11 cellular contexts compared by ENCODE assay signal in the genomic region with DNA sequence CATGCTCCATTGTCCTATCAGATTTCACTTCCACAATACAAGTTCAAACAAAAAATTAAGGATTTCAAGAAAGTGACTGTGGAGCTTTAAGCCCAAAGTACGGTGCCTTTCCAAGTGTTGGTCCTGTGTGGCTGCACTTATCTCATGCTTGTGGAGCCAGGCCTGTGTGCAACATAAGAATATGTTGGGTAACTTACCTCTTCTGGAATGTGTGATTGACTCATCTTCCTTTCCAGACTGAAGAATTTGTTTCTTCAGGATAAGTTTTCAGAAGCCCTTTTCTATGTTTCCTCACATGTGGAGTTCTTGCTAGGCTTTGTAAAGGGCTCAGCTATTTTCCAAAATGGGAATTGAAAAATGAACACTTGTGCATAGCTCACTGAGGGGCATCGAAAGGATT.
DNase-seq lines count a peak whose midpoint lies in the region; ATAC-seq and TF ChIP-seq lines count a peak whose summit lies in the region.
"Had no signal": no experiment of that assay in that cellular context is flagged by ENCODE, and none has a peak within 500 bp of the region (broad histone marks: within the 10 kb centered on the region; RNA-seq: fewer than 3 reads in every experiment).

No MANE protein-coding gene starts in this region.

- ATAC-seq in HG02970 (IDR thresholded peaks at IDR 0.05; ENCODE audit: low FRiP score, unreplicated experiment): no peak

- H2AFZ ChIP-seq in OCI-LY3 (ENCODE audit: low read depth, low read length) (0 out of 2 replicates have a peak overlapping the region, but pooled peaks have one; percentile 39), osteoblast (ENCODE audit: low read length) (peak overlapping the region; percentile 5)

- intact Hi-C loops in stomach (cut with DNase I; ENCODE audit: low total_unique reads): no loop called here

- no peak for TF ChIP-seq EP300 in stomach (IDR thresholded peaks at IDR 0.05)

- no peak for TF ChIP-seq POLR2A in stomach (IDR thresholded peaks at IDR 0.05)

- no peak overlapping the region for H3K9ac ChIP-seq in OCI-LY3 (ENCODE audit: low read length)

- CTCF ChIA-PET in BJ (lab: Yijun Ruan, JAX): interaction anchor here (1.0 to 1.9 kb wide), 2 partner anchors 54 to 75 kb away, joined by 3 to 9 read pairs; no protein-coding TSS in a partner anchor

- 79 to 93% (median 88%) methylated on average over 2 of the region's 2 CpGs for WGBS in stomach, 5 donors

- peaks cover 8% of the 10 kb centered on the region for H3K4me1 ChIP-seq in OCI-LY3 (ENCODE audit: low read length)
- peaks cover 42% of the 10 kb centered on the region for H3K4me1 ChIP-seq in osteoblast (ENCODE audit: insufficient read depth, low read length)
- H3K4me1 ChIP-seq in stomach: peaks cover 0 to 6% (median 0%) of the 10 kb centered on the region in 4 donors

- no peaks in the 10 kb centered on the region for H3K9me3 ChIP-seq in OCI-LY3 (ENCODE audit: insufficient read depth, low read length)
- no peaks in the 10 kb centered on the region for H3K9me3 ChIP-seq in osteoblast (ENCODE audit: low read depth, low read length)
- no peaks in the 10 kb centered on the region for H3K9me3 ChIP-seq in stomach

- H3K36me3 ChIP-seq in BJ (ENCODE audit: control insufficient read depth, insufficient read depth, low read length) (no peaks in the 10 kb centered on the region), OCI-LY3 (replicated peaks; ENCODE audit: low read depth, low read length) (no peaks in the 10 kb centered on the region), osteoblast (ENCODE audit: insufficient read depth, low read length) (no peaks in the 10 kb centered on the region), stomach (no peaks in the 10 kb centered on the region), H7 (replicated peaks; ENCODE audit: control insufficient read depth, insufficient read depth, low read length) (no peaks in the 10 kb centered on the region)

- no peak for TF ChIP-seq CTCF in BJ (IDR thresholded peaks at IDR 0.05; ENCODE audit: insufficient read depth, low read depth, low read length)
- no peak for TF ChIP-seq CTCF in OCI-LY3 (IDR thresholded peaks at IDR 0.05; ENCODE audit: low read depth, low read length)
- no peak for TF ChIP-seq CTCF in osteoblast (IDR thresholded peaks at IDR 0.05; ENCODE audit: extremely low read depth, low read depth, low read length)
- no peak for TF ChIP-seq CTCF in stomach (IDR thresholded peaks at IDR 0.05)

- H3K4me3 ChIP-seq in BJ (ENCODE audit: low read depth, low read length) (no peak overlapping the region), OCI-LY3 (ENCODE audit: low read length) (no peak overlapping the region), osteoblast (ENCODE audit: insufficient read depth, low read length) (no peak overlapping the region), stomach (no peak overlapping the region), H7 (ENCODE audit: insufficient read depth, low read depth, low read length) (no peak overlapping the region)

- DNase-seq in BJ (ENCODE audit: low read depth) (peak; percentile 83), epithelial cell of prostate (ENCODE audit: low read depth, low spot score) (no peak), osteoblast (ENCODE audit: insufficient read length, low spot score, missing footprints) (peak; percentile 57), NCI-H446 treated with DMSO at 0.1 percent for 48 hours (lab: John Stamatoyannopoulos, UW) (no peak), stomach (no peak), H7 (no peak)
- DNase-seq: activated CD4-positive, alpha-beta T cell treated with anti-CD3 and anti-CD28 coated beads for 48 hours; CD8-positive, alpha-beta memory T cell; nucleus accumbens had no signal

- H3K27ac ChIP-seq in OCI-LY3 (ENCODE audit: low read length): no peak overlapping the region
- H3K27ac ChIP-seq in epithelial cell of prostate: peak overlapping the region; percentile 99
- peak overlapping the region; percentile 93 for H3K27ac ChIP-seq in osteoblast (ENCODE audit: low read depth, low read length)
- H3K27ac ChIP-seq in stomach: no peak overlapping the region

- H4K20me1 ChIP-seq in OCI-LY3 (ENCODE audit: insufficient read depth, low read length) (no peaks in the 10 kb centered on the region), osteoblast (ENCODE audit: insufficient read depth, low read length) (no peaks in the 10 kb centered on the region)

- H3K4me2 ChIP-seq in OCI-LY3 (ENCODE audit: low read length): no peak overlapping the region
- H3K4me2 ChIP-seq in osteoblast (ENCODE audit: insufficient read depth, low read length): peak overlapping the region; percentile 49

- no peaks in the 10 kb centered on the region for H3K27me3 ChIP-seq in BJ (ENCODE audit: control insufficient read depth, insufficient read depth, low read length)
- no peaks in the 10 kb centered on the region for H3K27me3 ChIP-seq in OCI-LY3 (ENCODE audit: low read depth, low read length)
- H3K27me3 ChIP-seq in osteoblast (ENCODE audit: insufficient read depth, low read length): no peaks in the 10 kb centered on the region
- no peaks in the 10 kb centered on the region for H3K27me3 ChIP-seq in stomach
- H3K27me3 ChIP-seq in H7 (ENCODE audit: control insufficient read depth, insufficient read depth, low read length): no peaks in the 10 kb centered on the region

- POLR2A ChIA-PET in BJ (lab: Charles Lee): no interaction called here

- H3K79me2 ChIP-seq in OCI-LY3 (ENCODE audit: low read length): no peaks in the 10 kb centered on the region
- H3K79me2 ChIP-seq in osteoblast (ENCODE audit: insufficient read depth, low read length): no peaks in the 10 kb centered on the region

Comparison
In these comparisons a context has a peak if more than half of its experiments do, and no peak if none do; other contexts are left out.
1. DNase-seq: peak in BJ (single experiment) and osteoblast (single experiment); none in epithelial cell of prostate (single experiment), NCI-H446 treated with DMSO at 0.1 percent for 48 hours (single experiment), stomach (single experiment) and H7 (single experiment).
2. H3K27ac ChIP-seq: peak in epithelial cell of prostate (single experiment) and osteoblast (single experiment); none in OCI-LY3 (single experiment) and stomach (0 of 5).